In the genomic region with DNA sequence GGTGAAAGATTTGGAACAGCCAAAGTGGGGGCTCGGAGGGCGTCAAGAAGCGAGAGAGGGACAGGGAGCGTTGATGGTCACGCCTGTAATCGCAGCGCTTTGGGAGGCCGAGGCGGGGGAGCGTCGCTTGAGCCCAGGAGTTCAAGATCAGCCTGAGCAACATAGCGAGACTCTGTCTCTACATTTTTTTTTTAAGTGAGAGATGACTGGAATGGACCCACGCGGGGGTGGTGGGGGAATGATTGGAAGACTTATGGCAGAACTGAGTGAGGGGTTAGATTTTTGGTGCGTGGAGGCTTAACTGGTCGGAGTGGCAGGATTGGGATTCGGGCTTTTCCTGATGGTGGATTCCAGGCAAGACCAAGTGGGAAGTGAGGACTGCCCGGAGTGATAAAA, we compare ENCODE assay signal across 8 cellular contexts. TPM values are rescaled to one million over a fixed set of nuclear protein-coding genes. Genes with fewer than 3 reads are reported as not detected.
DNase-seq lines count a peak whose midpoint lies in the region; ATAC-seq and TF ChIP-seq lines count a peak whose summit lies in the region.

No MANE protein-coding gene starts in this region.

- peak; percentile 1 for ATAC-seq in central memory CD8-positive, alpha-beta T cell (replicated peaks; ENCODE audit: extremely low read depth, poor library complexity, severe bottlenecking)
- ATAC-seq in memory B cell (ENCODE audit: low read depth) (no peak), omental fat pad (ENCODE audit: low FRiP score) (no peak)

- H3K9me3 ChIP-seq in KOPT-K1 (ENCODE audit: insufficient read depth, low read length, poor library complexity, severe bottlenecking) = no peaks in the 10 kb centered on the region

- peaks cover 35% of the 10 kb centered on the region for H3K36me3 ChIP-seq in KOPT-K1 (ENCODE audit: insufficient read depth, low read length)

- H3K4me1 Mint-ChIP-seq in central memory CD8-positive, alpha-beta T cell = peaks cover 36% of the 10 kb centered on the region
- H3K4me1 Mint-ChIP-seq in memory B cell = peaks cover 19% of the 10 kb centered on the region

- peaks cover 27% of the 10 kb centered on the region for H3K36me3 Mint-ChIP-seq in central memory CD8-positive, alpha-beta T cell (ENCODE audit: insufficient read depth)
- peaks cover 14% of the 10 kb centered on the region for H3K36me3 Mint-ChIP-seq in memory B cell

- DNase-seq in AG10803 (ENCODE audit: low read depth) (no peak), memory B cell (ENCODE audit: low spot score in 2 of 2) (no peak), iPS-NIHi11 (ENCODE audit: low spot score) (no peak), amygdala (lab: John Stamatoyannopoulos, UW) (no peak), omental fat pad (ENCODE audit: low spot score) (no peak), SK-N-DZ (ENCODE audit: low spot score) (no peak)
- DNase-seq in central memory CD8-positive, alpha-beta T cell (ENCODE audit: low spot score in 2 of 2) = no peak

- peak overlapping the region; percentile 87 for H3K27ac ChIP-seq in KOPT-K1 (ENCODE audit: low read depth, low read length, poor library complexity, severe bottlenecking)

- no peak for TF ChIP-seq CTCF in AG10803 (conservative IDR thresholded peaks at IDR 0.05; ENCODE audit: low read length)
- no peak for TF ChIP-seq CTCF in omental fat pad (IDR thresholded peaks at IDR 0.05)

- H3K9me3 Mint-ChIP-seq in central memory CD8-positive, alpha-beta T cell = no peaks in the 10 kb centered on the region
- no peaks in the 10 kb centered on the region for H3K9me3 Mint-ChIP-seq in memory B cell

- peak overlapping the region; percentile 90 for H3K4me3 ChIP-seq in AG10803 (ENCODE audit: low read length)

- H3K4me3 Mint-ChIP-seq in central memory CD8-positive, alpha-beta T cell = peak overlapping the region; percentile 99
- peak overlapping the region; percentile 97 for H3K4me3 Mint-ChIP-seq in memory B cell

- peak overlapping the region; percentile 99 for H3K27ac Mint-ChIP-seq in central memory CD8-positive, alpha-beta T cell (ENCODE audit: low read depth)
- peak overlapping the region; percentile 96 for H3K27ac Mint-ChIP-seq in memory B cell

- H3K27me3 Mint-ChIP-seq in central memory CD8-positive, alpha-beta T cell = no peaks in the 10 kb centered on the region
- H3K27me3 Mint-ChIP-seq in memory B cell = peaks cover 10% of the 10 kb centered on the region

RNA-seq across cellular contexts. Expression of a gene that starts 0.7 kb away (rescaled TPM):
- total RNA-seq in omental fat pad = 100 to 1,000 TPM; 177 to 505 (median 425) TPM
- 321 and 441 TPM in 2 replicates for polyA plus RNA-seq in SK-N-DZ (2014; cell fraction: cytosol; rRNA removed)
- 139 and 164 TPM in 2 replicates for polyA plus RNA-seq in SK-N-DZ (2014; cell fraction: nucleus; rRNA removed)

RNA-seq across cellular contexts. Expression of a gene that starts 12.7 kb away (rescaled TPM):
- total RNA-seq in omental fat pad = not detected
- polyA plus RNA-seq in SK-N-DZ (2014; cell fraction: cytosol; rRNA removed) = not detected in 2 replicates
- not detected in 2 replicates for polyA plus RNA-seq in SK-N-DZ (2014; cell fraction: nucleus; rRNA removed)

RNA-seq across cellular contexts. Expression of a gene that starts 13.4 kb away (rescaled TPM):
- under 1 TPM in 3 of 4 donors, not detected in 1; 0.44 to 0.93 (median 0.84) TPM for total RNA-seq in omental fat pad
- 0.08 and 0.10 TPM in 2 replicates for polyA plus RNA-seq in SK-N-DZ (2014; cell fraction: cytosol; rRNA removed)
- polyA plus RNA-seq in SK-N-DZ (2014; cell fraction: nucleus; rRNA removed) = 0.02 and 3.2 TPM in 2 replicates

RNA-seq across cellular contexts. Expression of a gene that starts 27.8 kb away (rescaled TPM):
- total RNA-seq in omental fat pad = 10 to 100 TPM in 3 of 4 donors, 1 to 10 TPM in 1; 7.4 to 22.7 (median 10.6) TPM
- 7.1 and 13.8 TPM in 2 replicates for polyA plus RNA-seq in SK-N-DZ (2014; cell fraction: cytosol; rRNA removed)
- 27.4 and 41.2 TPM in 2 replicates for polyA plus RNA-seq in SK-N-DZ (2014; cell fraction: nucleus; rRNA removed)

RNA-seq across cellular contexts. Expression of a gene that starts 39.5 kb away (rescaled TPM):
- total RNA-seq in omental fat pad = 1 to 10 TPM; 2.8 to 6.6 (median 4.3) TPM
- 0.85 and 3.7 TPM in 2 replicates for polyA plus RNA-seq in SK-N-DZ (2014; cell fraction: cytosol; rRNA removed)
- 2.0 and 5.3 TPM in 2 replicates for polyA plus RNA-seq in SK-N-DZ (2014; cell fraction: nucleus; rRNA removed)
